ENCODE assay signal across 1 cellular context in the genomic region with DNA sequence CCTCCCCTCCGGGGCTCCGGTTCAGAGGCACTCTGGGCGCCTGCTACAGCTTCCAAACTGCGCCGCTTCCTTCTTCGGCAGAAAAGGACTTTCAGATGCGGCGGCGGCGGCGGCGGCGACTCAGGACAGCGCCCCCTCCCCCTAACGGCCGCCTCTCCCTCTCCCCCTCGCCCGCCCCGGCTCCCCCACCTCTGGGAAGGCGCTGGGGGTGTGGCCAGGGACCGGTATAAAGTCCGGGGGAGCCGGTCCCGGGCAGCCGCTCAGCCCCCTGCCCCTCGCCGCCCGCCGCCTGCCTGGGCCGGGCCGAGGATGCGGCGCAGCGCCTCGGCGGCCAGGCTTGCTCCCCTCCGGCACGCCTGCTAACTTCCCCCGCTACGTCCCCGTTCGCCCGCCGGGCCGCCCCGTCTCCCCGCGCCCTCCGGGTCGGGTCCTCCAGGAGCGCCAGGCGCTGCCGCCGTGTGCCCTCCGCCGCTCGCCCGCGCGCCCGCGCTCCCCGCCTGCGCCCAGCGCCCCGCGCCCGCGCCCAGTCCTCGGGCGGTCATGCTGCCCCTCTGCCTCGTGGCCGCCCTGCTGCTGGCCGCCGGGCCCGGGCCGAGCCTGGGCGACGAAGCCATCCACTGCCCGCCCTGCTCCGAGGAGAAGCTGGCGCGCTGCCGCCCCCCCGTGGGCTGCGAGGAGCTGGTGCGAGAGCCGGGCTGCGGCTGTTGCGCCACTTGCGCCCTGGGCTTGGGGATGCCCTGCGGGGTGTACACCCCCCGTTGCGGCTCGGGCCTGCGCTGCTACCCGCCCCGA.
TF ChIP-seq lines count a peak whose summit lies in the region.

A gene (plus strand): TSS at position 255 of the 792 bp plus-strand sequence. CDS start 286 bp downstream, at position 541.

TF ChIP-seq in K562, 482 proteins besides CTCF, POLR2A, EP300 and RAD21 (continued from another document and continues in another):
- TF ChIP-seq, protein P1, sequence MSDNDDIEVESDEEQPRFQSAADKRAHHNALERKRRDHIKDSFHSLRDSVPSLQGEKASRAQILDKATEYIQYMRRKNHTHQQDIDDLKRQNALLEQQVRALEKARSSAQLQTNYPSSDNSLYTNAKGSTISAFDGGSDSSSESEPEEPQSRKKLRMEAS (CRISPR knock-in tag; IDR thresholded peaks at IDR 0.05): peak; percentile 34; the same call in 1 of the 2 replicates
- TF ChIP-seq GTF2A2 (tag; IDR thresholded peaks at IDR 0.05) (peak; percentile 64; the same call in 1 of the 2 replicates), FOXK1 (CRISPR knock-in tag; IDR thresholded peaks at IDR 0.05; ENCODE audit: borderline replicate concordance) (no peak), ZNF551 (CRISPR knock-in tag; IDR thresholded peaks at IDR 0.05) (no peak), SMARCA4 (IDR thresholded peaks at IDR 0.05) (0 out of 2 replicates have a peak, but pooled peaks have one; percentile 21), TAF15 (IDR thresholded peaks at IDR 0.05; ENCODE audit: low read depth, low read length) (no peak), ZNF282 (CRISPR knock-in tag; IDR thresholded peaks at IDR 0.05) (no peak), RB1 (IDR thresholded peaks at IDR 0.05; ENCODE audit: low read depth) (peak; percentile 80), TAF1 (IDR thresholded peaks at IDR 0.05; ENCODE audit: control insufficient read depth, extremely low read depth, insufficient read depth, low read length, severe bottlenecking) (peak; percentile 45), ZBTB1 (CRISPR knock-in tag; IDR thresholded peaks at IDR 0.05; ENCODE audit: borderline replicate concordance, low read depth) (no peak), CXXC5 (CRISPR knock-in tag; IDR thresholded peaks at IDR 0.05) (peak; percentile 76), BCL6 (CRISPR knock-in tag; IDR thresholded peaks at IDR 0.05) (no peak), SUPT5H (IDR thresholded peaks at IDR 0.05) (no peak), GATAD2B (IDR thresholded peaks at IDR 0.05; ENCODE audit: borderline replicate concordance) (no peak; the same call in 1 of the 2 replicates), HNRNPUL1 (IDR thresholded peaks at IDR 0.05; ENCODE audit: low read length) (no peak), ZBTB17 (CRISPR knock-in tag; IDR thresholded peaks at IDR 0.05) (no peak), ZNF12 (CRISPR knock-in tag; IDR thresholded peaks at IDR 0.05) (no peak), BACH1 (tag; IDR thresholded peaks at IDR 0.05) (no peak), GATA2 (CRISPR knock-in tag; IDR thresholded peaks at IDR 0.05) (no peak), MAFF (IDR thresholded peaks at IDR 0.05; ENCODE audit: low read length) (no peak), ARID2 (IDR thresholded peaks at IDR 0.05) (peak; percentile 48; the same call in 1 of the 2 replicates)
- TF ChIP-seq, protein P2, sequence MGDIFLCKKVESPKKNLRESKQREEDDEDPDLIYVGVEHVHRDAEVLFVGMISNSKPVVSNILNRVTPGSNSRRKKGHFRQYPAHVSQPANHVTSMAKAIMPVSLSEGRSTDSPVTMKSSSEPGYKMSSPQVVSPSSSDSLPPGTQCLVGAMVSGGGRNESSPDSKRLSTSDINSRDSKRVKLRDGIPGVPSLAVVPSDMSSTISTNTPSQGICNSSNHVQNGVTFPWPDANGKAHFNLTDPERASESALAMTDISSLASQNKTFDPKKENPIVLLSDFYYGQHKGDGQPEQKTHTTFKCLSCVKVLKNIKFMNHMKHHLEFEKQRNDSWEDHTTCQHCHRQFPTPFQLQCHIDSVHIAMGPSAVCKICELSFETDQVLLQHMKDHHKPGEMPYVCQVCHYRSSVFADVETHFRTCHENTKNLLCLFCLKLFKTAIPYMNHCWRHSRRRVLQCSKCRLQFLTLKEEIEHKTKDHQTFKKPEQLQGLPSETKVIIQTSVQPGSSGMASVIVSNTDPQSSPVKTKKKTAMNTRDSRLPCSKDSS (IDR thresholded peaks at IDR 0.05; ENCODE audit: low read depth, partially characterized antibody): no peak
- TF ChIP-seq, protein P3, sequence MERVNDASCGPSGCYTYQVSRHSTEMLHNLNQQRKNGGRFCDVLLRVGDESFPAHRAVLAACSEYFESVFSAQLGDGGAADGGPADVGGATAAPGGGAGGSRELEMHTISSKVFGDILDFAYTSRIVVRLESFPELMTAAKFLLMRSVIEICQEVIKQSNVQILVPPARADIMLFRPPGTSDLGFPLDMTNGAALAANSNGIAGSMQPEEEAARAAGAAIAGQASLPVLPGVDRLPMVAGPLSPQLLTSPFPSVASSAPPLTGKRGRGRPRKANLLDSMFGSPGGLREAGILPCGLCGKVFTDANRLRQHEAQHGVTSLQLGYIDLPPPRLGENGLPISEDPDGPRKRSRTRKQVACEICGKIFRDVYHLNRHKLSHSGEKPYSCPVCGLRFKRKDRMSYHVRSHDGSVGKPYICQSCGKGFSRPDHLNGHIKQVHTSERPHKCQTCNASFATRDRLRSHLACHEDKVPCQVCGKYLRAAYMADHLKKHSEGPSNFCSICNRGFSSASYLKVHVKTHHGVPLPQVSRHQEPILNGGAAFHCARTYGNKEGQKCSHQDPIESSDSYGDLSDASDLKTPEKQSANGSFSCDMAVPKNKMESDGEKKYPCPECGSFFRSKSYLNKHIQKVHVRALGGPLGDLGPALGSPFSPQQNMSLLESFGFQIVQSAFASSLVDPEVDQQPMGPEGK (CRISPR knock-in tag; IDR thresholded peaks at IDR 0.05; ENCODE audit: borderline replicate concordance): no peak
- TF ChIP-seq, protein P4, sequence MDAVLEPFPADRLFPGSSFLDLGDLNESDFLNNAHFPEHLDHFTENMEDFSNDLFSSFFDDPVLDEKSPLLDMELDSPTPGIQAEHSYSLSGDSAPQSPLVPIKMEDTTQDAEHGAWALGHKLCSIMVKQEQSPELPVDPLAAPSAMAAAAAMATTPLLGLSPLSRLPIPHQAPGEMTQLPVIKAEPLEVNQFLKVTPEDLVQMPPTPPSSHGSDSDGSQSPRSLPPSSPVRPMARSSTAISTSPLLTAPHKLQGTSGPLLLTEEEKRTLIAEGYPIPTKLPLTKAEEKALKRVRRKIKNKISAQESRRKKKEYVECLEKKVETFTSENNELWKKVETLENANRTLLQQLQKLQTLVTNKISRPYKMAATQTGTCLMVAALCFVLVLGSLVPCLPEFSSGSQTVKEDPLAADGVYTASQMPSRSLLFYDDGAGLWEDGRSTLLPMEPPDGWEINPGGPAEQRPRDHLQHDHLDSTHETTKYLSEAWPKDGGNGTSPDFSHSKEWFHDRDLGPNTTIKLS (IDR thresholded peaks at IDR 0.05; ENCODE audit: borderline replicate concordance, low read depth): no peak
- TF ChIP-seq, protein P5, sequence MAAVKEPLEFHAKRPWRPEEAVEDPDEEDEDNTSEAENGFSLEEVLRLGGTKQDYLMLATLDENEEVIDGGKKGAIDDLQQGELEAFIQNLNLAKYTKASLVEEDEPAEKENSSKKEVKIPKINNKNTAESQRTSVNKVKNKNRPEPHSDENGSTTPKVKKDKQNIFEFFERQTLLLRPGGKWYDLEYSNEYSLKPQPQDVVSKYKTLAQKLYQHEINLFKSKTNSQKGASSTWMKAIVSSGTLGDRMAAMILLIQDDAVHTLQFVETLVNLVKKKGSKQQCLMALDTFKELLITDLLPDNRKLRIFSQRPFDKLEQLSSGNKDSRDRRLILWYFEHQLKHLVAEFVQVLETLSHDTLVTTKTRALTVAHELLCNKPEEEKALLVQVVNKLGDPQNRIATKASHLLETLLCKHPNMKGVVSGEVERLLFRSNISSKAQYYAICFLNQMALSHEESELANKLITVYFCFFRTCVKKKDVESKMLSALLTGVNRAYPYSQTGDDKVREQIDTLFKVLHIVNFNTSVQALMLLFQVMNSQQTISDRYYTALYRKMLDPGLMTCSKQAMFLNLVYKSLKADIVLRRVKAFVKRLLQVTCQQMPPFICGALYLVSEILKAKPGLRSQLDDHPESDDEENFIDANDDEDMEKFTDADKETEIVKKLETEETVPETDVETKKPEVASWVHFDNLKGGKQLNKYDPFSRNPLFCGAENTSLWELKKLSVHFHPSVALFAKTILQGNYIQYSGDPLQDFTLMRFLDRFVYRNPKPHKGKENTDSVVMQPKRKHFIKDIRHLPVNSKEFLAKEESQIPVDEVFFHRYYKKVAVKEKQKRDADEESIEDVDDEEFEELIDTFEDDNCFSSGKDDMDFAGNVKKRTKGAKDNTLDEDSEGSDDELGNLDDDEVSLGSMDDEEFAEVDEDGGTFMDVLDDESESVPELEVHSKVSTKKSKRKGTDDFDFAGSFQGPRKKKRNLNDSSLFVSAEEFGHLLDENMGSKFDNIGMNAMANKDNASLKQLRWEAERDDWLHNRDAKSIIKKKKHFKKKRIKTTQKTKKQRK (IDR thresholded peaks at IDR 0.05; ENCODE audit: borderline replicate concordance, low read depth, low read length): no peak
- TF ChIP-seq, protein P6, sequence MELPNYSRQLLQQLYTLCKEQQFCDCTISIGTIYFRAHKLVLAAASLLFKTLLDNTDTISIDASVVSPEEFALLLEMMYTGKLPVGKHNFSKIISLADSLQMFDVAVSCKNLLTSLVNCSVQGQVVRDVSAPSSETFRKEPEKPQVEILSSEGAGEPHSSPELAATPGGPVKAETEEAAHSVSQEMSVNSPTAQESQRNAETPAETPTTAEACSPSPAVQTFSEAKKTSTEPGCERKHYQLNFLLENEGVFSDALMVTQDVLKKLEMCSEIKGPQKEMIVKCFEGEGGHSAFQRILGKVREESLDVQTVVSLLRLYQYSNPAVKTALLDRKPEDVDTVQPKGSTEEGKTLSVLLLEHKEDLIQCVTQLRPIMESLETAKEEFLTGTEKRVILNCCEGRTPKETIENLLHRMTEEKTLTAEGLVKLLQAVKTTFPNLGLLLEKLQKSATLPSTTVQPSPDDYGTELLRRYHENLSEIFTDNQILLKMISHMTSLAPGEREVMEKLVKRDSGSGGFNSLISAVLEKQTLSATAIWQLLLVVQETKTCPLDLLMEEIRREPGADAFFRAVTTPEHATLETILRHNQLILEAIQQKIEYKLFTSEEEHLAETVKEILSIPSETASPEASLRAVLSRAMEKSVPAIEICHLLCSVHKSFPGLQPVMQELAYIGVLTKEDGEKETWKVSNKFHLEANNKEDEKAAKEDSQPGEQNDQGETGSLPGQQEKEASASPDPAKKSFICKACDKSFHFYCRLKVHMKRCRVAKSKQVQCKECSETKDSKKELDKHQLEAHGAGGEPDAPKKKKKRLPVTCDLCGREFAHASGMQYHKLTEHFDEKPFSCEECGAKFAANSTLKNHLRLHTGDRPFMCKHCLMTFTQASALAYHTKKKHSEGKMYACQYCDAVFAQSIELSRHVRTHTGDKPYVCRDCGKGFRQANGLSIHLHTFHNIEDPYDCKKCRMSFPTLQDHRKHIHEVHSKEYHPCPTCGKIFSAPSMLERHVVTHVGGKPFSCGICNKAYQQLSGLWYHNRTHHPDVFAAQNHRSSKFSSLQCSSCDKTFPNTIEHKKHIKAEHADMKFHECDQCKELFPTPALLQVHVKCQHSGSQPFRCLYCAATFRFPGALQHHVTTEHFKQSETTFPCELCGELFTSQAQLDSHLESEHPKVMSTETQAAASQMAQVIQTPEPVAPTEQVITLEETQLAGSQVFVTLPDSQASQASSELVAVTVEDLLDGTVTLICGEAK (IDR thresholded peaks at IDR 0.05): no peak
- TF ChIP-seq, protein P6 (CRISPR knock-in tag; IDR thresholded peaks at IDR 0.05): no peak
- TF ChIP-seq, protein P7, sequence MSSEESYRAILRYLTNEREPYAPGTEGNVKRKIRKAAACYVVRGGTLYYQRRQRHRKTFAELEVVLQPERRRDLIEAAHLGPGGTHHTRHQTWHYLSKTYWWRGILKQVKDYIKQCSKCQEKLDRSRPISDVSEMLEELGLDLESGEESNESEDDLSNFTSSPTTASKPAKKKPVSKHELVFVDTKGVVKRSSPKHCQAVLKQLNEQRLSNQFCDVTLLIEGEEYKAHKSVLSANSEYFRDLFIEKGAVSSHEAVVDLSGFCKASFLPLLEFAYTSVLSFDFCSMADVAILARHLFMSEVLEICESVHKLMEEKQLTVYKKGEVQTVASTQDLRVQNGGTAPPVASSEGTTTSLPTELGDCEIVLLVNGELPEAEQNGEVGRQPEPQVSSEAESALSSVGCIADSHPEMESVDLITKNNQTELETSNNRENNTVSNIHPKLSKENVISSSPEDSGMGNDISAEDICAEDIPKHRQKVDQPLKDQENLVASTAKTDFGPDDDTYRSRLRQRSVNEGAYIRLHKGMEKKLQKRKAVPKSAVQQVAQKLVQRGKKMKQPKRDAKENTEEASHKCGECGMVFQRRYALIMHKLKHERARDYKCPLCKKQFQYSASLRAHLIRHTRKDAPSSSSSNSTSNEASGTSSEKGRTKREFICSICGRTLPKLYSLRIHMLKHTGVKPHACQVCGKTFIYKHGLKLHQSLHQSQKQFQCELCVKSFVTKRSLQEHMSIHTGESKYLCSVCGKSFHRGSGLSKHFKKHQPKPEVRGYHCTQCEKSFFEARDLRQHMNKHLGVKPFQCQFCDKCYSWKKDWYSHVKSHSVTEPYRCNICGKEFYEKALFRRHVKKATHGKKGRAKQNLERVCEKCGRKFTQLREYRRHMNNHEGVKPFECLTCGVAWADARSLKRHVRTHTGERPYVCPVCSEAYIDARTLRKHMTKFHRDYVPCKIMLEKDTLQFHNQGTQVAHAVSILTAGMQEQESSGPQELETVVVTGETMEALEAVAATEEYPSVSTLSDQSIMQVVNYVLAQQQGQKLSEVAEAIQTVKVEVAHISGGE (CRISPR knock-in tag; IDR thresholded peaks at IDR 0.05): no peak; a peak in 1 of 6 replicates
